ENCODE assay signal across 1 cellular context in the genomic region with DNA sequence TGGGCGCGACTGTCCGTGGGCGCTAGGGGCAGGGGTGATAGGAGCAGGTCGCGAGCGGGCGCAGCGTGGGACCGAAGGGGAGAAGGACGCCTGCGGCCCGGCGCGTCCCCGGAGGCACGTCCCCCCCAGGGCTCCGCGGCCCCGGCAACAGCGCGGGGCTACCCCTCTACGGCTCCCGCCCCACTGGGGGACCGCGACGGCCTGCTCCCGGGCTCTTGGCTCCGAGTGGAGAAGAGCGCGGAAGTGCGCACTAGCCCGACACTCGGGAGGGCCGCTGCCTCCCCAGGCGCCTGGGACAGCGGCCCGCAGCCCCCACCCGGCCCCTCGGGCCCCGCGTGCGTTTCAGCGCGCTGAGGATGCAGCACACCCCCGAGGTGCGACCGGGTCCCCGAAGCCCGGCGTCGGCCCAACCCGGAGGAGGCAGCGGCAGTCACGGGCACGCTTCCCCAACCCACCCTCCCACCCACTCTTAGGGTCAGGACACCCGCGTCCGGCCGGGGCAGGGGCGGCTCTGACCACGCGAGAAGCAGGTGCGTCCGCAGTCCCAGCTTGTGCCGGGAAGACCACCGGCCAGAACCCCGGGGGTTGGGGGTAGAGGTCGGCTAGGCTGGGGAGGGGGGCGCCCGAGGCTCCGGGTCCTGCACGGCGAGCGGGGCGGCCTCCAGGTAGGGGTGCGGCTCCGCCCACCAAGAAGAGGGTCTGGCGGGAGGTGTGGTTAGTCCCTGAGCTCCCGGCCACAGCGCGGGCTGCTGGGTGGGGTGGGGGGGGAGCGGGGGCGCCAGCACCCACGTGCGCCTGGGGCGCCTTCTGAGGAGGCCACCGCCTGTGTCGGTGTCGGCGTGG.
TF ChIP-seq lines count a peak whose summit lies in the region.

No MANE protein-coding gene starts in this region.

TF ChIP-seq in endothelial cell of umbilical vein, 7 proteins besides CTCF, POLR2A, EP300 and RAD21:
- TF ChIP-seq MAX (IDR thresholded peaks at IDR 0.05; ENCODE audit: insufficient read depth, insufficient read length): no peak
- no peak for TF ChIP-seq POLR2AphosphoS5 (IDR thresholded peaks at IDR 0.05; ENCODE audit: insufficient read depth, low read depth, low read length)
- no peak for TF ChIP-seq EZH2 (IDR thresholded peaks at IDR 0.05; ENCODE audit: borderline replicate concordance, low read depth, low read length, severe bottlenecking)
- TF ChIP-seq FOS (IDR thresholded peaks at IDR 0.05; ENCODE audit: borderline replicate concordance, insufficient read depth, low read length): no peak
- TF ChIP-seq JUN (IDR thresholded peaks at IDR 0.05; ENCODE audit: borderline replicate concordance, insufficient read depth, insufficient read length, low read depth): no peak
- no peak for TF ChIP-seq MYC (IDR thresholded peaks at IDR 0.05; ENCODE audit: low read depth, low read length)
- no peak for TF ChIP-seq GATA2 (IDR thresholded peaks at IDR 0.05; ENCODE audit: insufficient read depth, insufficient read length, low read depth, low read length)
